13 cellular contexts compared by ENCODE assay signal in genomic region chr16:71648921-71649320, GRCh38. TPM values are rescaled to one million over a fixed set of nuclear protein-coding genes. Genes with fewer than 3 reads are reported as not detected.
A peak's percentile ranks its signal among the peaks of the same experiment; 100 is the strongest.
DNase-seq lines count a peak whose midpoint lies in the region; ATAC-seq, FAIRE-seq and TF ChIP-seq lines count a peak whose summit lies in the region.
"Had no signal": no experiment of that assay in that cellular context is flagged by ENCODE, and none has a peak within 500 bp of the region (broad histone marks: within the 10 kb centered on the region; RNA-seq: fewer than 3 reads in every experiment).

No MANE protein-coding gene starts in this region.

- FAIRE-seq in urothelium cell line (lab: Jason Lieb, UNC) = no peak
- FAIRE-seq: islet of Langerhans had no signal

- no peaks in the 10 kb centered on the region for H3K4me1 ChIP-seq in left ventricle myocardium inferior

- no peaks in the 10 kb centered on the region for H3K9me3 ChIP-seq in left ventricle myocardium inferior (replicated peaks)

- H3K36me3 ChIP-seq in left ventricle myocardium inferior = peaks cover 58% of the 10 kb centered on the region

- intact Hi-C loops in left ventricle myocardium inferior (cut with micrococcal nuclease) = no loop called here
- intact Hi-C loops in left ventricle myocardium superior (cut with micrococcal nuclease) = no loop called here
- intact Hi-C loops in posterior cingulate gyrus (cut with DNase I) = no loop called here

- no peak overlapping the region for H3K27ac ChIP-seq in left ventricle myocardium inferior (replicated peaks)

- TF ChIP-seq CTCF in left ventricle myocardium inferior (IDR thresholded peaks at IDR 0.05; ENCODE audit: borderline replicate concordance) (peak; percentile 25), fibroblast of villous mesenchyme (IDR thresholded peaks at IDR 0.05; ENCODE audit: insufficient read depth, low read depth, low read length) (peak; percentile 54)

- ATAC-seq in left ventricle myocardium superior = no peak
- ATAC-seq: Right ventricle myocardium inferior had no signal

- H3K27me3 ChIP-seq in left ventricle myocardium inferior (ENCODE audit: low read depth) = no peaks in the 10 kb centered on the region

- DNase-seq in left ventricle myocardium inferior (no peak), left ventricle myocardium superior (no peak), RPMI7951 (ENCODE audit: low read depth) (peak; percentile 12), fibroblast of villous mesenchyme (ENCODE audit: low read depth) (no peak), urothelium cell line (ENCODE audit: low spot score) (peak; percentile 15), posterior cingulate gyrus (no peak), cortex of kidney (lab: John Stamatoyannopoulos, UW) (no peak)
- DNase-seq in activated CD8-positive, alpha-beta memory T cell treated with anti-CD3 and anti-CD28 coated beads, Interleukin-2, amount 50 U/mL, for 4 hours = no peak
- DNase-seq: stimulated activated naive CD4-positive, alpha-beta T cell treated with Interleukin-2 at 50 U/mL for 16 hours had no signal

- H3K4me3 ChIP-seq in left ventricle myocardium inferior (no peak overlapping the region), fibroblast of villous mesenchyme (ENCODE audit: low read depth, low read length) (no peak overlapping the region)

RNA-seq across cellular contexts. Expression of gene MARVELD3, which starts 22.9 kb away (rescaled TPM):
- total RNA-seq in left ventricle myocardium inferior (not detected), left ventricle myocardium superior (not detected), fibroblast of villous mesenchyme (under 0.01 TPM in 1 of 2 replicates, not detected in the other)
- total RNA-seq in RPMI7951 (2014; rRNA removed; shearing (Covaris generic)) = not detected in 2 replicates
- total RNA-seq: LHCN-M2, Right ventricle myocardium inferior, skeletal muscle tissue had no signal

Comparison
In these comparisons a context has a peak if more than half of its experiments do, and no peak if none do; other contexts are left out.
1. DNase-seq: peak in RPMI7951 (single experiment) and urothelium cell line (single experiment); none in left ventricle myocardium inferior (single experiment), left ventricle myocardium superior (single experiment), fibroblast of villous mesenchyme (single experiment), posterior cingulate gyrus (0 of 10), cortex of kidney (single experiment) and activated CD8-positive, alpha-beta memory T cell treated with anti-CD3 and anti-CD28 coated beads, Interleukin-2, amount 50 U/mL, for 4 hours (single experiment).